ENCODE assay signal across 8 cellular contexts in the genomic region with DNA sequence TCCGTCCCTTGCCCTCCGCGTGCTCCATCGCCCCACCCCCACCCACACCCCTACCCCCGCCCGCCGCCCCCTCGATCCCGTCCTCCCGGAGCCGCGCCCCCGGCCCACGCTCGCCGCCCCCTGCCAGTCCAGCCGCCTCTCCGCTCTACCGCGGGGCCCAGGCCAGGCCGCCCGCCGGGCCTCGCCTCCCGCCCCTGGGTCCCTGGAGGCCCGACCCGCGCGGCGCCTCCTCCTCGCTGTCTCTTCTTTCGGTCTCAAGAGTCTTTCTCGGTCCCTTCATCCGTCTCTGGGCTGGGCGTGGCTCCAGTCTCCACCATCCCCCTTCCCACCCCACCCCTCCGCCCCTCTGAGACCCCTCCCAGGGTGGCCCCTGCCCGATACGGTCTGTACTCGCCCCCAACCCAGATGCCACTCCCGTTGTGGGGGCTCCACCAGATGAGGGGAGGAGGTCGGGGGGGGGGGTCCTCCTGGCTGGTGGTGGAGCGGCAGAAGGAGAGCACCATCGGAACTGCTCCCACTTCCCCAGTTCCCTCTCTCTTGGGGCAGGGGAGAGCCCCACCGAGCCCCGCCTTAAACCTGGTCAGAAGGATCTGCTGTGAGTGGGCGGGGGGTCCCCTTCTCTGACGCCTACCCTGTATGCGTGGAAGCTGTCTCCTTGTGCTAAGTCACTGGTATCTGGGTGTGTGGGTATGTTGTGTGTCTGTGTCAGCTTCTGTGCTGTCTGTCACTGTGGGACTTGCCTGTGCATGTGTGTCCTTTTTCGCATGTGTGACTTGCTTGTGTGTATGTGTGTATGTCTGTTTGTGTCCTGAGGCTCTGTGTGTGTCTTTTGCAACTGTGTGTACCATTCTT. TPM values are rescaled to one million over a fixed set of nuclear protein-coding genes. Genes with fewer than 3 reads are reported as not detected.
DNase-seq lines count a peak whose midpoint lies in the region; ATAC-seq and TF ChIP-seq lines count a peak whose summit lies in the region.

No MANE protein-coding gene starts in this region.

- H3K27ac Mint-ChIP-seq in activated naive CD8-positive, alpha-beta T cell, result peak overlapping the region; percentile 88

- H3K4me1 ChIP-seq in PC-3 (ENCODE audit: insufficient read depth, low read length), result peaks cover 43% of the 10 kb centered on the region

- H3K27me3 Mint-ChIP-seq in activated naive CD8-positive, alpha-beta T cell, result peaks cover 3% of the 10 kb centered on the region

- peak overlapping the region; percentile 96 for H3K4me3 ChIP-seq in PC-3 (ENCODE audit: low read length)
- peak overlapping the region; percentile 66 to 95 (median 88) for H3K4me3 ChIP-seq in skin epidermis

- ATAC-seq in PC-3 (0 out of 2 replicates have a peak, but pooled peaks have one; percentile 1), HG03457 (IDR thresholded peaks at IDR 0.05; ENCODE audit: unreplicated experiment) (no peak)

- H3K4me1 Mint-ChIP-seq in activated naive CD8-positive, alpha-beta T cell (ENCODE audit: low read depth), result peaks cover 17% of the 10 kb centered on the region

- H3K27ac ChIP-seq in PC-3 (ENCODE audit: low read length) (no peak overlapping the region), skin epidermis (peak overlapping the region; percentile 74 to 98 (median 91))

- no peaks in the 10 kb centered on the region for H3K36me3 Mint-ChIP-seq in activated naive CD8-positive, alpha-beta T cell

- H2AFZ ChIP-seq in PC-3 (ENCODE audit: low read length), result no peak overlapping the region

- no peak for TF ChIP-seq CTCF in PC-3 (conservative IDR thresholded peaks at IDR 0.05; ENCODE audit: low read depth, low read length)

- H3K9ac ChIP-seq in PC-3 (ENCODE audit: low read length), result peak overlapping the region; percentile 87

- H3K27me3 ChIP-seq in PC-3 (ENCODE audit: low read length), result no peaks in the 10 kb centered on the region

- no peaks in the 10 kb centered on the region for H3K9me3 ChIP-seq in PC-3 (ENCODE audit: low read length)

- intact Hi-C loops in PC-3 (cut with micrococcal nuclease), result loop anchor here (1.0 to 2.0 kb wide), 2 partner anchors 17 to 48 kb away; no protein-coding TSS in a partner anchor

- POLR2A ChIA-PET in PC-3 (lab: Charles Lee; ENCODE audit: unreplicated experiment), result no interaction called here

- H3K9me3 Mint-ChIP-seq in activated naive CD8-positive, alpha-beta T cell (ENCODE audit: low read depth), result no peaks in the 10 kb centered on the region

- no TSS peak for BruUV-seq in PC-3 (replicated peaks; lab: Mats Ljungman, UMichigan)

- CTCF ChIA-PET in PC-3 (lab: Charles Lee), result no interaction called here

- H4K20me1 ChIP-seq in PC-3 (ENCODE audit: low read length), result peaks cover 16% of the 10 kb centered on the region; the same call in 1 of the 2 replicates

- peak overlapping the region; percentile 88 for H3K4me3 Mint-ChIP-seq in activated naive CD8-positive, alpha-beta T cell

- peak; percentile 46 for DNase-seq in AG08395 (ENCODE audit: low spot score)
- peak; percentile 57 for DNase-seq in GM19240 (ENCODE audit: insufficient read length, low spot score)
- DNase-seq in PC-3, result peak; percentile 28
- DNase-seq in hepatic stellate cell (ENCODE audit: low spot score), result peak; percentile 72
- DNase-seq in OCI-M2 (lab: John Stamatoyannopoulos, UW; ENCODE audit: unreplicated experiment), result no peak

- no peaks in the 10 kb centered on the region; the same call in 1 of the 2 replicates for H3K36me3 ChIP-seq in PC-3 (ENCODE audit: low read depth, low read length)

- no peaks in the 10 kb centered on the region for H3K9me2 ChIP-seq in PC-3 (replicated peaks; ENCODE audit: low read length)

- H3K79me2 ChIP-seq in PC-3 (ENCODE audit: low read length), result peaks cover 56% of the 10 kb centered on the region

- H3F3A ChIP-seq in PC-3 (ENCODE audit: low read length, unreplicated experiment), result no peaks in the 10 kb centered on the region

- H3K4me2 ChIP-seq in PC-3 (ENCODE audit: low read length), result peak overlapping the region; percentile 87

RNA-seq across cellular contexts. Expression of gene PRKCD, which starts 1.0 kb away (rescaled TPM):
- total RNA-seq in PC-3 (2014; rRNA removed), result 7.8 and 18.7 TPM in 2 replicates

RNA-seq across cellular contexts. Expression of gene RFT1, which starts 31.8 kb away (rescaled TPM):
- 21.1 and 24.6 TPM in 2 replicates for total RNA-seq in PC-3 (2014; rRNA removed)
